In the genomic region with DNA sequence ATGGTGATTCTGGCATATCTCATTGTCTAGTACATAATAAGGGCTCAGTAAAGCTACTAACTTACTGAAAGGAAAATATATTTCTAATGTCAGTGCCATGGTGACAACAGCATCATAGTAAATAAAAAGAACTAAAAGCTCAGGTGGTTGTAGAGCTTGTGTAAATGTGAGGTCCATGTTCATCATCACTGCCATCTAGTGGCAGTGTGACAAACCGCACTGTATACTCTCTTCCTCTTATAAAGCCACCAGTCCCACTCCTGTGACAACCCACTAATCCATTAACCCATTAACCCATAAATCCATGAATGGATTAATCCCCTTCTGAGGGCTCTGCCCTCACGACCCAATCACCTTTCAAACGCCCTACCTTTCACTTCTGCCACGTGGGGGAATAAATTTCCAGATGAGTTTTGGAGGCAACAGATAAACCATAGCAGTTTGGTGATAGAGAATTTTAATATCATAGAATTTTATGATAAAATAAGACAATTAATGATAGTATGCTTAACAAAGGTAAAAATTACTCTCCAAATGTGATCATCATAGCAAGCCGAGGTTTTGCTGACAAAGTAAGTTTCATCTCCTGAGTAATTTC, we compare ENCODE assay signal across 8 cellular contexts.
A peak's percentile ranks its signal among the peaks of the same experiment; 100 is the strongest.
DNase-seq lines count a peak whose midpoint lies in the region; ATAC-seq and TF ChIP-seq lines count a peak whose summit lies in the region.

No MANE protein-coding gene starts in this region.

- H4K20me1 ChIP-seq in Loucy (ENCODE audit: insufficient read depth, low read length, poor library complexity, severe bottlenecking), result no peaks in the 10 kb centered on the region

- no peaks in the 10 kb centered on the region for H3F3A ChIP-seq in Loucy (ENCODE audit: low read depth)

- H3K4me1 ChIP-seq in Loucy (ENCODE audit: insufficient read depth, low read length, poor library complexity, severe bottlenecking), result no peaks in the 10 kb centered on the region

- no peaks in the 10 kb centered on the region for H3K9me3 ChIP-seq in Loucy (ENCODE audit: insufficient read depth, low read depth, low read length)

- peak; percentile 98 for ATAC-seq in left lobe of liver

- no peak overlapping the region for H2AFZ ChIP-seq in Loucy (ENCODE audit: low read length)

- H3K4me3 ChIP-seq in HFF-Myc (replicated peaks; ENCODE audit: low read depth, low read length), result no peak overlapping the region
- H3K4me3 ChIP-seq in Loucy (ENCODE audit: low read length, poor library complexity, severe bottlenecking), result no peak overlapping the region

- H3K27me3 ChIP-seq in Loucy (ENCODE audit: insufficient read depth, low read length, poor library complexity, severe bottlenecking), result no peaks in the 10 kb centered on the region

- no peaks in the 10 kb centered on the region for H3K36me3 ChIP-seq in Loucy (ENCODE audit: insufficient read depth, low read length)

- no peaks in the 10 kb centered on the region for H3K79me2 ChIP-seq in Loucy (ENCODE audit: insufficient read depth, low read length)

- no peak overlapping the region for H3K4me2 ChIP-seq in Loucy (ENCODE audit: low read depth, low read length, poor library complexity, severe bottlenecking)

- in situ Hi-C loops in ACHN (cut with HindIII; ENCODE audit: low pct_ligation_motif_present, low pct_unique_long_range_greater_than_20kb, low sequenced_read_pairs), result no loop called here

- H3K9ac ChIP-seq in Loucy (ENCODE audit: low read depth, low read length, poor library complexity, severe bottlenecking), result no peak overlapping the region

- DNase-seq in ACHN (peak; percentile 52), HFF-Myc (ENCODE audit: extremely low read depth, low read depth) (peak; percentile 15), SK-N-DZ (ENCODE audit: low spot score) (peak; percentile 65), cerebellum (ENCODE audit: low spot score) (peak; percentile 33), left lobe of liver (ENCODE audit: low spot score) (no peak), stromal cell of bone marrow (ENCODE audit: low read depth) (peak; percentile 24)

- H3K9me2 ChIP-seq in Loucy (replicated peaks; ENCODE audit: low read depth, low read length), result no peaks in the 10 kb centered on the region

- TF ChIP-seq CTCF in GM12872 (IDR thresholded peaks at IDR 0.05; ENCODE audit: insufficient read depth, low read depth, low read length), result peak; percentile 88
- TF ChIP-seq CTCF in HFF-Myc (IDR thresholded peaks at IDR 0.05; ENCODE audit: low read depth, low read length, missing control alignments), result peak; percentile 79
- peak; percentile 83 for TF ChIP-seq CTCF in Loucy (conservative IDR thresholded peaks at IDR 0.05; ENCODE audit: low read length)
